Comparison of ENCODE assay signal across 15 cellular contexts in genomic region chr14:62957562-62957961, GRCh38.
DNase-seq lines count a peak whose midpoint lies in the region; ATAC-seq lines count a peak whose summit lies in the region.
"Had no signal": no experiment of that assay in that cellular context is flagged by ENCODE, and none has a peak within 500 bp of the region (broad histone marks: within the 10 kb centered on the region; RNA-seq: fewer than 3 reads in every experiment).

No MANE protein-coding gene starts in this region.

- H3K36me3 ChIP-seq in GM23248 (ENCODE audit: low read depth), result no peaks in the 10 kb centered on the region
- H3K36me3 ChIP-seq: pancreas, thyroid gland had no signal

- no peaks in the 10 kb centered on the region for H3K27me3 ChIP-seq in GM23248 (replicated peaks; ENCODE audit: insufficient read depth)
- H3K27me3 ChIP-seq: pancreas, thyroid gland had no signal

- no peaks in the 10 kb centered on the region for H3F3A ChIP-seq in GM23248 (ENCODE audit: insufficient read depth)

- H3K27ac ChIP-seq in GM23248 (no peak overlapping the region), epithelial cell of prostate (no peak overlapping the region)
- H3K27ac ChIP-seq: pancreas, thyroid gland had no signal

- H3K4me3 ChIP-seq in GM23248, result no peak overlapping the region
- H3K4me3 ChIP-seq: GM12878, pancreas, thyroid gland had no signal

- in situ Hi-C loops in GM23248 (cut with MboI), result no loop called here

- no peak overlapping the region for H3K9ac ChIP-seq in GM23248

- H3K4me1 ChIP-seq in GM23248 (ENCODE audit: insufficient read depth), result no peaks in the 10 kb centered on the region
- H3K4me1 ChIP-seq: pancreas, thyroid gland had no signal

- no peaks in the 10 kb centered on the region for H4K20me1 ChIP-seq in GM23248 (ENCODE audit: insufficient read depth)

- no peaks in the 10 kb centered on the region for H3K9me3 ChIP-seq in GM23248 (ENCODE audit: low read depth)
- H3K9me3 ChIP-seq: pancreas, thyroid gland had no signal

- no peaks in the 10 kb centered on the region for H3K9me2 ChIP-seq in GM23248 (ENCODE audit: insufficient read depth)

- H3K79me2 ChIP-seq in GM23248 (ENCODE audit: insufficient read depth), result no peaks in the 10 kb centered on the region

- ATAC-seq in HG02571 (IDR thresholded peaks at IDR 0.05; ENCODE audit: unreplicated experiment), result no peak
- no peak for ATAC-seq in HG02642 (IDR thresholded peaks at IDR 0.05; ENCODE audit: poor library complexity, unreplicated experiment)
- ATAC-seq: GM12878, Panc1 had no signal

- peak; percentile 50 for DNase-seq in GM23248
- DNase-seq in RKO (ENCODE audit: low spot score), result peak; percentile 74
- peak; percentile 91 for DNase-seq in epithelial cell of prostate (ENCODE audit: low read depth, low spot score)
- DNase-seq in renal cortical epithelial cell (ENCODE audit: low read depth), result peak; percentile 9
- DNase-seq in activated T-cell treated with anti-CD3 and anti-CD28 coated beads, Interleukin-2, amount 50 U/mL, for 1 hour, result no peak
- no peak for DNase-seq in DMS 273 treated with DMSO at 0.1 percent for 48 hours (lab: John Stamatoyannopoulos, UW)
- DNase-seq: activated CD4-positive, alpha-beta T cell treated with anti-CD3 and anti-CD28 coated beads, Interleukin-2, amount 50 U/mL, for 48 hours; central memory CD4-positive, alpha-beta T cell; GOT3; thyroid gland had no signal

- H3K4me2 ChIP-seq in GM23248 (ENCODE audit: unreplicated experiment), result no peak overlapping the region

- WGBS in GM23248 (ENCODE audit: low coverage in 1 of 2, low lambda C conversion rate in 2 of 2, missing lambda C conversion rate in 2 of 2), 2 experiments, result 0 to 4% methylated on average over 1 of the region's 1 CpG

- no peak overlapping the region for H2AFZ ChIP-seq in GM23248

Comparison
In these comparisons a context has a peak if more than half of its experiments do, and no peak if none do; other contexts are left out.
1. DNase-seq: peak in GM23248 (single experiment), RKO (single experiment), epithelial cell of prostate (single experiment) and renal cortical epithelial cell (single experiment); none in activated T-cell treated with anti-CD3 and anti-CD28 coated beads, Interleukin-2, amount 50 U/mL, for 1 hour (single experiment) and DMS 273 treated with DMSO at 0.1 percent for 48 hours (single experiment).